Comparison of ENCODE assay signal across 19 cellular contexts in the genomic region with DNA sequence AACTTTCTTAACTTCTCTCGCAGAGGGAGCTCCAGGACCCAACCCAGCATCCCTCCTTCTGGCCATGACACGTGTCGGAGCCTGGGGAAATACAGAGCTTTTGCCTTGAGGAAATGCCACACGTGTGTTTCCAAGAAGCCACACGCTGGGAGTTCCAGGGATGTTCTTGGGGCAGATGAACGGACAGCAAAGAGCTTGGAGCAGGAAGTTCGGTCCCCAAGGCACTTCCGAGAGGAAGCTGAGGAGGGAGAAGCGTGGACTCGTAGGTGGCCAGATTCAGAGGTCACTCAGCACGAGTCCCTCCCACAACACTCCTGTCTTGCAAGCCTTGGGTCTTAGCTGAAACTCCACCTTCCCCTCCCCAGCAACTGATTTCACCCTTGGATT. TPM values are rescaled to one million over a fixed set of nuclear protein-coding genes. Genes with fewer than 3 reads are reported as not detected.
DNase-seq lines count a peak whose midpoint lies in the region; ATAC-seq and TF ChIP-seq lines count a peak whose summit lies in the region.
"Had no signal": no experiment of that assay in that cellular context is flagged by ENCODE, and none has a peak within 500 bp of the region (broad histone marks: within the 10 kb centered on the region; RNA-seq: fewer than 3 reads in every experiment).

No MANE protein-coding gene starts in this region.

- TF ChIP-seq POLR2A in prostate gland (IDR thresholded peaks at IDR 0.05): no peak

- no peak overlapping the region for H3K27ac ChIP-seq in prostate gland
- H3K27ac ChIP-seq: 22Rv1, body of pancreas, foreskin keratinocyte, right lobe of liver, RWPE1 had no signal

- H3K36me3 ChIP-seq in adipocyte (ENCODE audit: control insufficient read depth, insufficient read depth, low read length, severe bottlenecking) (no peaks in the 10 kb centered on the region), prostate gland (no peaks in the 10 kb centered on the region)
- H3K36me3 ChIP-seq: right lobe of liver had no signal

- H3K9me3 ChIP-seq in adipocyte (ENCODE audit: control insufficient read depth, low read length) (no peaks in the 10 kb centered on the region), prostate gland (no peaks in the 10 kb centered on the region)
- H3K9me3 ChIP-seq: body of pancreas, right lobe of liver had no signal

- H3K9me3 Mint-ChIP-seq in T-helper 1 cell treated with Interleukin-12 subunit alpha and Interleukin-12 subunit beta and Interleukin-4 antibody, amounts not matched to agents 30 μg/mL and 1 μg/mL, for 36 hours: no peaks in the 10 kb centered on the region
- no peaks in the 10 kb centered on the region for H3K9me3 Mint-ChIP-seq in stimulated activated effector memory CD8-positive, alpha-beta T cell treated with anti-CD3 and anti-CD28 coated beads, Interleukin-12 subunit alpha, Interleukin-12 subunit beta, amount 100 ng/mL, for 72 hours

- peak overlapping the region; percentile 3 for H3K9ac ChIP-seq in adipocyte (ENCODE audit: low read length)

- no peaks in the 10 kb centered on the region for H3K27me3 Mint-ChIP-seq in T-helper 1 cell treated with Interleukin-12 subunit alpha and Interleukin-12 subunit beta and Interleukin-4 antibody, amounts not matched to agents 30 μg/mL and 1 μg/mL, for 36 hours (ENCODE audit: low read depth)

- ATAC-seq in stimulated activated effector memory CD8-positive, alpha-beta T cell treated with anti-CD3 and anti-CD28 coated beads, Interleukin-12 subunit alpha, Interleukin-12 subunit beta, amount 100 ng/mL, for 72 hours: no peak
- ATAC-seq: body of pancreas, foreskin keratinocyte had no signal

- peaks cover 73% of the 10 kb centered on the region for H3K4me1 Mint-ChIP-seq in T-helper 1 cell treated with Interleukin-12 subunit alpha and Interleukin-12 subunit beta and Interleukin-4 antibody, amounts not matched to agents 30 μg/mL and 1 μg/mL, for 36 hours (ENCODE audit: low read depth)
- H3K4me1 Mint-ChIP-seq in stimulated activated effector memory CD8-positive, alpha-beta T cell treated with anti-CD3 and anti-CD28 coated beads, Interleukin-12 subunit alpha, Interleukin-12 subunit beta, amount 100 ng/mL, for 72 hours: peaks cover 89% of the 10 kb centered on the region

- H3K4me1 ChIP-seq in adipocyte (ENCODE audit: control insufficient read depth, insufficient read depth, low read length): peaks cover 20% of the 10 kb centered on the region
- no peaks in the 10 kb centered on the region for H3K4me1 ChIP-seq in prostate gland (replicated peaks)
- H3K4me1 ChIP-seq: foreskin keratinocyte had no signal

- 93% methylated on average over 11 of the region's 11 CpGs for WGBS in prostate gland

- H3K4me3 Mint-ChIP-seq in T-helper 1 cell treated with Interleukin-12 subunit alpha and Interleukin-12 subunit beta and Interleukin-4 antibody, amounts not matched to agents 30 μg/mL and 1 μg/mL, for 36 hours: no peak overlapping the region
- H3K4me3 Mint-ChIP-seq in stimulated activated effector memory CD8-positive, alpha-beta T cell treated with anti-CD3 and anti-CD28 coated beads, Interleukin-12 subunit alpha, Interleukin-12 subunit beta, amount 100 ng/mL, for 72 hours: no peak overlapping the region

- no peak for TF ChIP-seq CTCF in prostate gland (IDR thresholded peaks at IDR 0.05)

- peaks cover 1% of the 10 kb centered on the region for H3K36me3 Mint-ChIP-seq in T-helper 1 cell treated with Interleukin-12 subunit alpha and Interleukin-12 subunit beta and Interleukin-4 antibody, amounts not matched to agents 30 μg/mL and 1 μg/mL, for 36 hours (ENCODE audit: low read depth)
- H3K36me3 Mint-ChIP-seq in stimulated activated effector memory CD8-positive, alpha-beta T cell treated with anti-CD3 and anti-CD28 coated beads, Interleukin-12 subunit alpha, Interleukin-12 subunit beta, amount 100 ng/mL, for 72 hours: no peaks in the 10 kb centered on the region

- H3K27ac Mint-ChIP-seq in T-helper 1 cell treated with Interleukin-12 subunit alpha and Interleukin-12 subunit beta and Interleukin-4 antibody, amounts not matched to agents 30 μg/mL and 1 μg/mL, for 36 hours: peak overlapping the region; percentile 58
- peak overlapping the region; percentile 91 for H3K27ac Mint-ChIP-seq in stimulated activated effector memory CD8-positive, alpha-beta T cell treated with anti-CD3 and anti-CD28 coated beads, Interleukin-12 subunit alpha, Interleukin-12 subunit beta, amount 100 ng/mL, for 72 hours

- intact Hi-C loops in prostate gland (cut with DNase I): no loop called here

- H3K27me3 ChIP-seq in adipocyte (replicated peaks; ENCODE audit: control insufficient read depth, insufficient read depth, low read length) (no peaks in the 10 kb centered on the region), prostate gland (replicated peaks; ENCODE audit: insufficient read depth) (no peaks in the 10 kb centered on the region)
- H3K27me3 ChIP-seq: body of pancreas, right lobe of liver had no signal

- H3K4me3 ChIP-seq in adipocyte (ENCODE audit: low read length) (peak overlapping the region; percentile 28), prostate gland (no peak overlapping the region)
- H3K4me3 ChIP-seq: body of pancreas, right lobe of liver had no signal

- no peak for DNase-seq in T-helper 1 cell
- no peak for DNase-seq in adipocyte (ENCODE audit: low read depth)
- peak; percentile 42 for DNase-seq in left kidney (ENCODE audit: low read depth, low spot score)
- DNase-seq in stimulated activated effector memory CD8-positive, alpha-beta T cell treated with anti-CD3 and anti-CD28 coated beads, Interleukin-12 subunit alpha, Interleukin-12 subunit beta, amount 100 ng/mL, for 72 hours (ENCODE audit: low spot score in 2 of 2): no peak
- no peak for DNase-seq in hepatic stellate cell (ENCODE audit: low spot score)
- no peak for DNase-seq in stimulated activated CD4-positive, alpha-beta T cell treated with anti-CD3 and anti-CD28 coated beads, Interleukin-4, amount 100 ng/mL, for 24 hours
- DNase-seq in prostate gland (ENCODE audit: low spot score): no peak
- DNase-seq: activated CD4-positive, alpha-beta T cell treated with anti-CD3 and anti-CD28 coated beads, Interleukin-2, amount 50 U/mL, for 4 hours; activated gamma-delta T cell; Calu3; effector CD8-positive, alpha-beta T cell; NCI-H1436; right lobe of liver; T-helper 9 cell had no signal

RNA-seq across cellular contexts. Expression of a gene that starts 34.8 kb away (rescaled TPM):
- total RNA-seq in prostate gland: 10 to 100 TPM; 15.2 to 30.0 TPM
